In the genomic region with DNA sequence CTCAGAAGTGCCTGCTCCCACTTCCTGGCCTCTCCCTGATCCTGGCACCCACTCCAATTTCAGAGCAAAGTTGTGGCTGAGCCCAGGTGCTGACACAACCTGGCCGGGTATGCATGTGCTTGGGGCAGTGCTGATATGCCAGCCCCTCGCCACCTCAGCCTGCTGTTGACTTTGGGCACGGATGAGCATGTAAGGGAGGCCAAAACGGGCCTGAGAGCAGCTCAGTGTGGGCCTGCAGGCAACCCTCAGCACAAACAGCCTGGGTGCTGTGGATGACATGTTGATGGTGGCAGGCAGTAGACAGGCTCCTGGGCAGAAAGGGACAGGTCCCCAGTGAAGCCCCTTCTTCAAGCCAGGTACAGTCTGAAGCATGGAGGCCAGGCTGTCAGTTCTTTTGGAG, we compare ENCODE assay signal across 25 cellular contexts.
"Had no signal": no experiment of that assay in that cellular context is flagged by ENCODE, and none has a peak within 500 bp of the region (broad histone marks: within the 10 kb centered on the region; RNA-seq: fewer than 3 reads in every experiment).

No MANE protein-coding gene starts in this region.

- H3K4me3 Mint-ChIP-seq: dendritic cell treated with granulocyte-macrophage colony-stimulating factor and Interleukin-4, amounts not matched to agents 40 ng/mL and 50 ng/mL, for 4 days; effector memory CD8-positive, alpha-beta T cell; endodermal cell; mesothelial cell of epicardium; naive B cell had no signal

- H3K27ac Mint-ChIP-seq: dendritic cell treated with granulocyte-macrophage colony-stimulating factor and Interleukin-4, amounts not matched to agents 40 ng/mL and 50 ng/mL, for 4 days; effector memory CD8-positive, alpha-beta T cell; endodermal cell; mesothelial cell of epicardium; naive B cell had no signal

- H3K27me3 Mint-ChIP-seq: dendritic cell treated with granulocyte-macrophage colony-stimulating factor and Interleukin-4, amounts not matched to agents 40 ng/mL and 50 ng/mL, for 4 days; effector memory CD8-positive, alpha-beta T cell; naive B cell had no signal

- DNase-seq: colonic mucosa; cortex of kidney; effector CD8-positive, alpha-beta T cell; effector memory CD8-positive, alpha-beta T cell; endodermal cell; erythroblast; esophagus squamous epithelium; foreskin fibroblast; glutamatergic neuron; head of caudate nucleus; heart right ventricle; hippocampal formation; kidney glomerular epithelial cell; left colon; left ventricle myocardium inferior; lower lobe of right lung; mesenchymal stem cell; naive B cell had no signal

- H3K36me3 ChIP-seq: colonic mucosa, esophagus squamous epithelium, gastroesophageal sphincter, heart right ventricle, left ventricle myocardium inferior, lower lobe of right lung had no signal

- H3K27ac ChIP-seq: colonic mucosa, epithelial cell of prostate, esophagus squamous epithelium, gastroesophageal sphincter, heart right ventricle, left ventricle myocardium inferior, lower lobe of right lung had no signal

- H3K4me1 Mint-ChIP-seq: endodermal cell, mesothelial cell of epicardium, naive B cell had no signal

- H3K36me3 Mint-ChIP-seq: mesothelial cell of epicardium, naive B cell had no signal

- H3K4me3 ChIP-seq: colonic mucosa, esophagus squamous epithelium, gastroesophageal sphincter, heart right ventricle, left ventricle myocardium inferior, lower lobe of right lung, mucosa of descending colon had no signal

- ATAC-seq: effector memory CD8-positive, alpha-beta T cell; esophagus mucosa; gastroesophageal sphincter; heart right ventricle; left colon; left lobe of liver; mucosa of descending colon had no signal

- H3K4me1 ChIP-seq: colonic mucosa, esophagus squamous epithelium, gastroesophageal sphincter, heart right ventricle, left ventricle myocardium inferior, lower lobe of right lung had no signal

- H3K27me3 ChIP-seq: colonic mucosa, esophagus squamous epithelium, gastroesophageal sphincter, heart right ventricle had no signal

- H3K9me3 ChIP-seq: colonic mucosa, esophagus squamous epithelium, gastroesophageal sphincter, heart right ventricle, lower lobe of right lung, mucosa of descending colon had no signal

- H3K9me3 Mint-ChIP-seq: endodermal cell had no signal
